In genomic region chr22:24225044-24225601, GRCh38 we compare ENCODE assay signal across 27 cellular contexts. TPM values are rescaled to one million over a fixed set of nuclear protein-coding genes. Genes with fewer than 3 reads are reported as not detected.
"Had no signal": no experiment of that assay in that cellular context is flagged by ENCODE, and none has a peak within 500 bp of the region (broad histone marks: within the 10 kb centered on the region; RNA-seq: fewer than 3 reads in every experiment).

No MANE protein-coding gene starts in this region.

- H3K36me3 ChIP-seq: adrenal gland, colonic mucosa had no signal

- DNase-seq: activated CD4-positive, alpha-beta memory T cell treated with anti-CD3 and anti-CD28 coated beads, Interleukin-2, amount 10 ng/mL, durations not matched to agents 7 days and 5 days; activated CD4-positive, alpha-beta T cell treated with anti-CD3 and anti-CD28 coated beads for 1 hour; activated CD4-positive, alpha-beta T cell treated with anti-CD3 and anti-CD28 coated beads for 4 hours; activated CD4-positive, alpha-beta T cell treated with anti-CD3 and anti-CD28 coated beads, Interleukin-2, amount 10 ng/mL, durations not matched to agents 7 days and 5 days; activated CD4-positive, alpha-beta T cell treated with anti-CD3 and anti-CD28 coated beads, Interleukin-2, amount 50 U/mL, for 4 hours; activated CD8-positive, alpha-beta memory T cell treated with anti-CD3 and anti-CD28 coated beads, Interleukin-2, amount 50 U/mL, for 48 hours; activated effector memory CD4-positive, alpha-beta T cell treated with Interleukin-2 at 50 U/mL for 16 hours; activated gamma-delta T cell treated with Interleukin-2 at 50 U/mL for 16 hours; activated naive CD4-positive, alpha-beta T cell treated with anti-CD3 and anti-CD28 coated beads, Interleukin-2, amount 50 U/mL, for 16 hours; activated naive CD4-positive, alpha-beta T cell treated with Interleukin-2 at 50 U/mL for 16 hours; activated naive CD8-positive, alpha-beta T cell treated with anti-CD3 and anti-CD28 coated beads, Interleukin-2, amount 50 U/mL, for 24 hours; activated T-cell treated with anti-CD3 and anti-CD28 coated beads for 4 hours; activated T-cell treated with anti-CD3 and anti-CD28 coated beads, Interleukin-2, amount 50 U/mL, for 4 hours; adrenal gland; amygdala; aorta; body of pancreas; caudate nucleus; colonic mucosa; effector CD8-positive, alpha-beta T cell; esophagus squamous epithelium; foreskin melanocyte; T-helper 2 cell had no signal

- H3K9me3 ChIP-seq: body of pancreas, colonic mucosa had no signal

- H3K4me1 Mint-ChIP-seq: activated CD4-positive, alpha-beta memory T cell treated with anti-CD3 and anti-CD28 coated beads, Interleukin-2, amount 10 ng/mL, durations not matched to agents 7 days and 5 days; activated CD4-positive, alpha-beta T cell treated with anti-CD3 and anti-CD28 coated beads, Interleukin-2, amount 10 ng/mL, durations not matched to agents 7 days and 5 days; activated naive CD8-positive, alpha-beta T cell treated with anti-CD3 and anti-CD28 coated beads, Interleukin-2, amount 50 U/mL, for 24 hours; activated T-helper 17 cell treated with anti-CD3 and anti-CD28 coated beads, Interleukin-2, amount 50 U/mL, for 72 hours had no signal

- H3K27me3 ChIP-seq: adrenal gland, body of pancreas, colonic mucosa, esophagus squamous epithelium, gastroesophageal sphincter had no signal

- H3K36me3 Mint-ChIP-seq: activated naive CD8-positive, alpha-beta T cell had no signal

- H3K4me1 ChIP-seq: adrenal gland, body of pancreas, colonic mucosa, esophagus squamous epithelium, gastroesophageal sphincter had no signal

- H3K27ac ChIP-seq: adrenal gland, body of pancreas, colonic mucosa, epithelial cell of prostate, esophagus squamous epithelium, gastroesophageal sphincter had no signal

- H3K4me3 ChIP-seq: adrenal gland, body of pancreas, colonic mucosa, esophagus squamous epithelium, gastroesophageal sphincter had no signal

- H3K27ac Mint-ChIP-seq: activated CD4-positive, alpha-beta memory T cell treated with anti-CD3 and anti-CD28 coated beads, Interleukin-2, amount 10 ng/mL, durations not matched to agents 7 days and 5 days; activated CD4-positive, alpha-beta T cell treated with anti-CD3 and anti-CD28 coated beads, Interleukin-2, amount 10 ng/mL, durations not matched to agents 7 days and 5 days; activated naive CD8-positive, alpha-beta T cell; activated naive CD8-positive, alpha-beta T cell treated with anti-CD3 and anti-CD28 coated beads, Interleukin-2, amount 50 U/mL, for 24 hours; activated T-helper 17 cell treated with anti-CD3 and anti-CD28 coated beads, Interleukin-2, amount 50 U/mL, for 72 hours had no signal

- H3K27me3 Mint-ChIP-seq: activated CD4-positive, alpha-beta memory T cell treated with anti-CD3 and anti-CD28 coated beads, Interleukin-2, amount 10 ng/mL, durations not matched to agents 7 days and 5 days; activated CD4-positive, alpha-beta T cell treated with anti-CD3 and anti-CD28 coated beads, Interleukin-2, amount 10 ng/mL, durations not matched to agents 7 days and 5 days; activated naive CD8-positive, alpha-beta T cell; activated naive CD8-positive, alpha-beta T cell treated with anti-CD3 and anti-CD28 coated beads, Interleukin-2, amount 50 U/mL, for 24 hours; activated T-helper 17 cell treated with anti-CD3 and anti-CD28 coated beads, Interleukin-2, amount 50 U/mL, for 72 hours had no signal

- ATAC-seq: activated naive CD8-positive, alpha-beta T cell treated with anti-CD3 and anti-CD28 coated beads, Interleukin-2, amount 50 U/mL, for 24 hours; activated T-cell treated with anti-CD3 and anti-CD28 coated beads, Interleukin-2, amount 50 U/mL, for 4 hours; activated T-helper 17 cell treated with anti-CD3 and anti-CD28 coated beads, Interleukin-2, amount 50 U/mL, for 72 hours; body of pancreas; gastroesophageal sphincter had no signal

- H3K4me3 Mint-ChIP-seq: activated CD4-positive, alpha-beta memory T cell treated with anti-CD3 and anti-CD28 coated beads, Interleukin-2, amount 10 ng/mL, durations not matched to agents 7 days and 5 days; activated CD4-positive, alpha-beta T cell treated with anti-CD3 and anti-CD28 coated beads, Interleukin-2, amount 10 ng/mL, durations not matched to agents 7 days and 5 days; activated naive CD8-positive, alpha-beta T cell; activated naive CD8-positive, alpha-beta T cell treated with anti-CD3 and anti-CD28 coated beads, Interleukin-2, amount 50 U/mL, for 24 hours; activated T-cell treated with anti-CD3 and anti-CD28 coated beads, Interleukin-2, amount 50 U/mL, for 4 hours; activated T-helper 17 cell treated with anti-CD3 and anti-CD28 coated beads, Interleukin-2, amount 50 U/mL, for 72 hours had no signal

- H3K9me3 Mint-ChIP-seq: activated CD4-positive, alpha-beta memory T cell treated with anti-CD3 and anti-CD28 coated beads, Interleukin-2, amount 10 ng/mL, durations not matched to agents 7 days and 5 days; activated naive CD8-positive, alpha-beta T cell treated with anti-CD3 and anti-CD28 coated beads, Interleukin-2, amount 50 U/mL, for 24 hours; activated T-cell treated with anti-CD3 and anti-CD28 coated beads, Interleukin-2, amount 50 U/mL, for 4 hours; activated T-helper 17 cell treated with anti-CD3 and anti-CD28 coated beads, Interleukin-2, amount 50 U/mL, for 72 hours had no signal

RNA-seq across cellular contexts. Expression of gene GGT5, which starts 19.8 kb away (rescaled TPM):
- total RNA-seq: activated CD4-positive, alpha-beta memory T cell treated with anti-CD3 and anti-CD28 coated beads, Interleukin-2, amount 10 ng/mL, durations not matched to agents 7 days and 5 days had no signal
